8 cellular contexts compared by ENCODE assay signal in genomic region chr11:62830904-62831519, GRCh38. TPM values are rescaled to one million over a fixed set of nuclear protein-coding genes. Genes with fewer than 3 reads are reported as not detected.
DNase-seq lines count a peak whose midpoint lies in the region; ATAC-seq and TF ChIP-seq lines count a peak whose summit lies in the region.

No MANE protein-coding gene starts in this region.

- H3K36me3 Mint-ChIP-seq in CD4-positive, CD25-positive, alpha-beta regulatory T cell, result peaks cover 18% of the 10 kb centered on the region
- H3K36me3 Mint-ChIP-seq in activated T-helper 1 cell treated with anti-CD3 and anti-CD28 coated beads, Interleukin-12 subunit alpha, Interleukin-12 subunit beta, Interleukin-2, Interleukin-4 antibody, amounts not matched to agents 30 ng/mL and 10 ng/mL and 1 ng/mL, durations not matched to agents 14 hours and 24 hours and 36 hours (ENCODE audit: low read depth), result peaks cover 41% of the 10 kb centered on the region
- H3K36me3 Mint-ChIP-seq in stimulated activated naive B cell treated with anti-CD40 and anti-IgM and Interleukin-4, amounts not matched to agents 10 μg/mL and 1 μg/mL and 100 μg/mL, for 72 hours, result peaks cover 27 to 44% of the 10 kb centered on the region in 2 donors

- no peaks in the 10 kb centered on the region for H3K27me3 ChIP-seq in CD4-positive, CD25-positive, alpha-beta regulatory T cell (ENCODE audit: control insufficient read depth, insufficient read depth, low read length)
- H3K27me3 ChIP-seq in iPS-15b (ENCODE audit: control insufficient read depth, insufficient read depth, low read length), result no peaks in the 10 kb centered on the region

- H3K27me3 Mint-ChIP-seq in CD4-positive, CD25-positive, alpha-beta regulatory T cell, result no peaks in the 10 kb centered on the region
- no peaks in the 10 kb centered on the region for H3K27me3 Mint-ChIP-seq in activated T-helper 1 cell treated with anti-CD3 and anti-CD28 coated beads, Interleukin-12 subunit alpha, Interleukin-12 subunit beta, Interleukin-2, Interleukin-4 antibody, amounts not matched to agents 30 ng/mL and 10 ng/mL and 1 ng/mL, durations not matched to agents 14 hours and 24 hours and 36 hours (ENCODE audit: insufficient read depth)
- no peaks in the 10 kb centered on the region for H3K27me3 Mint-ChIP-seq in stimulated activated naive B cell treated with anti-CD40 and anti-IgM and Interleukin-4, amounts not matched to agents 10 μg/mL and 1 μg/mL and 100 μg/mL, for 72 hours

- no peak for DNase-seq in CD4-positive, CD25-positive, alpha-beta regulatory T cell
- DNase-seq in activated T-helper 1 cell treated with anti-CD3 and anti-CD28 coated beads, Interleukin-12 subunit alpha, Interleukin-12 subunit beta, Interleukin-2, Interleukin-4 antibody, amounts not matched to agents 30 ng/mL and 10 ng/mL and 1 ng/mL, durations not matched to agents 14 hours and 24 hours and 36 hours (ENCODE audit: low spot score), result no peak
- DNase-seq in stimulated activated naive B cell treated with anti-CD40 and anti-IgM and Interleukin-4, amounts not matched to agents 10 μg/mL and 1 μg/mL and 100 μg/mL, for 72 hours, result no peak
- no peak for DNase-seq in central memory CD4-positive, alpha-beta T cell
- DNase-seq in left colon, result no peak

- H3K27ac Mint-ChIP-seq in CD4-positive, CD25-positive, alpha-beta regulatory T cell, result peak overlapping the region; percentile 96 to 100 (median 100)
- H3K27ac Mint-ChIP-seq in activated T-helper 1 cell treated with anti-CD3 and anti-CD28 coated beads, Interleukin-12 subunit alpha, Interleukin-12 subunit beta, Interleukin-2, Interleukin-4 antibody, amounts not matched to agents 30 ng/mL and 10 ng/mL and 1 ng/mL, durations not matched to agents 14 hours and 24 hours and 36 hours, result peak overlapping the region; percentile 99
- peak overlapping the region; percentile 99 for H3K27ac Mint-ChIP-seq in stimulated activated naive B cell treated with anti-CD40 and anti-IgM and Interleukin-4, amounts not matched to agents 10 μg/mL and 1 μg/mL and 100 μg/mL, for 72 hours

- intact Hi-C loops in activated T-helper 1 cell treated with anti-CD3 and anti-CD28 coated beads, Interleukin-12 subunit alpha, Interleukin-12 subunit beta, Interleukin-2, Interleukin-4 antibody, amounts not matched to agents 30 ng/mL and 10 ng/mL and 1 ng/mL, durations not matched to agents 14 hours and 24 hours and 36 hours (cut with micrococcal nuclease), result loop anchor here (1.0 kb wide), 1 partner anchor 8 kb away; the partner anchor contains the start of gene WDR74
- intact Hi-C loops in left colon (cut with DNase I, micrococcal nuclease), result no loop called here

- H3K4me1 Mint-ChIP-seq in CD4-positive, CD25-positive, alpha-beta regulatory T cell, result peaks cover 0 to 56% (median 29%) of the 10 kb centered on the region in 4 donors
- H3K4me1 Mint-ChIP-seq in activated T-helper 1 cell treated with anti-CD3 and anti-CD28 coated beads, Interleukin-12 subunit alpha, Interleukin-12 subunit beta, Interleukin-2, Interleukin-4 antibody, amounts not matched to agents 30 ng/mL and 10 ng/mL and 1 ng/mL, durations not matched to agents 14 hours and 24 hours and 36 hours (ENCODE audit: low read depth), result peaks cover 41% of the 10 kb centered on the region
- peaks cover 33 to 52% of the 10 kb centered on the region in 2 donors for H3K4me1 Mint-ChIP-seq in stimulated activated naive B cell treated with anti-CD40 and anti-IgM and Interleukin-4, amounts not matched to agents 10 μg/mL and 1 μg/mL and 100 μg/mL, for 72 hours

- CTCF ChIA-PET in HEK293 (lab: Yijun Ruan, JAX), result interaction anchor here (1.5 to 2.1 kb wide), 2 partner anchors 44 kb away, joined by 7 to 13 read pairs; partner anchors contain the start of gene TMEM179B

- H3K9ac ChIP-seq in iPS-15b (ENCODE audit: low read depth, low read length), result peak overlapping the region; percentile 87

- peaks cover 33% of the 10 kb centered on the region for H3K36me3 ChIP-seq in CD4-positive, CD25-positive, alpha-beta regulatory T cell (ENCODE audit: control insufficient read depth, insufficient read depth, low read length)
- peaks cover 0 to 55% of the 10 kb centered on the region in 2 experiments; a peak in 2 of 3 replicates for H3K36me3 ChIP-seq in HEK293 (ENCODE audit: control insufficient read depth in 2 of 2, insufficient read depth in 1 of 2, low read length in 2 of 2)
- peaks cover 24% of the 10 kb centered on the region for H3K36me3 ChIP-seq in iPS-15b (ENCODE audit: control insufficient read depth, insufficient read depth, low read length)

- H3K4me1 ChIP-seq in CD4-positive, CD25-positive, alpha-beta regulatory T cell (ENCODE audit: control insufficient read depth, insufficient read depth, low read length, poor library complexity, severe bottlenecking), result peaks cover 31% of the 10 kb centered on the region
- H3K4me1 ChIP-seq in HEK293 (ENCODE audit: control insufficient read depth, insufficient read depth, low read length), result peaks cover 2% of the 10 kb centered on the region; the same call in 1 of the 2 replicates
- H3K4me1 ChIP-seq in iPS-15b (ENCODE audit: control insufficient read depth, insufficient read depth, low read length), result peaks cover 6% of the 10 kb centered on the region

- no peaks in the 10 kb centered on the region for H3K9me3 Mint-ChIP-seq in CD4-positive, CD25-positive, alpha-beta regulatory T cell
- H3K9me3 Mint-ChIP-seq in activated T-helper 1 cell treated with anti-CD3 and anti-CD28 coated beads, Interleukin-12 subunit alpha, Interleukin-12 subunit beta, Interleukin-2, Interleukin-4 antibody, amounts not matched to agents 30 ng/mL and 10 ng/mL and 1 ng/mL, durations not matched to agents 14 hours and 24 hours and 36 hours, result no peaks in the 10 kb centered on the region
- no peaks in the 10 kb centered on the region for H3K9me3 Mint-ChIP-seq in stimulated activated naive B cell treated with anti-CD40 and anti-IgM and Interleukin-4, amounts not matched to agents 10 μg/mL and 1 μg/mL and 100 μg/mL, for 72 hours

- ATAC-seq in CD4-positive, CD25-positive, alpha-beta regulatory T cell (ENCODE audit: low read depth in 2 of 2), result no peak
- peak; percentile 4 to 17 for ATAC-seq in stimulated activated naive B cell treated with anti-CD40 and anti-IgM and Interleukin-4, amounts not matched to agents 10 μg/mL and 1 μg/mL and 100 μg/mL, for 72 hours (replicated peaks)
- ATAC-seq in HG02623 (IDR thresholded peaks at IDR 0.05; ENCODE audit: unreplicated experiment) (no peak), left colon (no peak)

- POLR2A ChIA-PET in HEK293 (lab: Yijun Ruan, JAX), result interaction anchor here (0.6 to 5.1 kb wide), 29 partner anchors 8 to 257 kb away, joined by 3 to 93 read pairs (median 7); partner anchors contain the start of genes BSCL2, C11orf98, CSKMT and EEF1G

- H3K27ac ChIP-seq in CD4-positive, CD25-positive, alpha-beta regulatory T cell (ENCODE audit: insufficient read depth, low read length, poor library complexity, severe bottlenecking), result peak overlapping the region; percentile 98
- peak overlapping the region; percentile 88 for H3K27ac ChIP-seq in HEK293 (ENCODE audit: extremely low read depth, low read depth, low read length)

- no peaks in the 10 kb centered on the region for H3K9me3 ChIP-seq in CD4-positive, CD25-positive, alpha-beta regulatory T cell (ENCODE audit: control insufficient read depth in 2 of 2, low read length in 2 of 2)
- H3K9me3 ChIP-seq in HEK293 (ENCODE audit: control insufficient read depth, insufficient read depth, low read depth, low read length) (no peaks in the 10 kb centered on the region), iPS-15b (ENCODE audit: control insufficient read depth, insufficient read depth, low read length) (no peaks in the 10 kb centered on the region)

- peak overlapping the region; percentile 96 to 100 (median 98) for H3K4me3 Mint-ChIP-seq in CD4-positive, CD25-positive, alpha-beta regulatory T cell
- peak overlapping the region; percentile 93 for H3K4me3 Mint-ChIP-seq in activated T-helper 1 cell treated with anti-CD3 and anti-CD28 coated beads, Interleukin-12 subunit alpha, Interleukin-12 subunit beta, Interleukin-2, Interleukin-4 antibody, amounts not matched to agents 30 ng/mL and 10 ng/mL and 1 ng/mL, durations not matched to agents 14 hours and 24 hours and 36 hours
- H3K4me3 Mint-ChIP-seq in stimulated activated naive B cell treated with anti-CD40 and anti-IgM and Interleukin-4, amounts not matched to agents 10 μg/mL and 1 μg/mL and 100 μg/mL, for 72 hours, result peak overlapping the region; percentile 86 to 94

- peak overlapping the region; percentile 64 for H3K4me3 ChIP-seq in CD4-positive, CD25-positive, alpha-beta regulatory T cell (ENCODE audit: low read depth, low read length)
- H3K4me3 ChIP-seq in HEK293 (ENCODE audit: low read depth, low read length) (peak overlapping the region; percentile 87), iPS-15b (ENCODE audit: low read depth, low read length) (peak overlapping the region; percentile 92)

- no peak for TF ChIP-seq CTCF in HEK293 (tag by site-specific recombination; IDR thresholded peaks at IDR 0.05)

RNA-seq across cellular contexts. Expression of gene STX5, which starts 0.8 kb away (rescaled TPM):
- 128 TPM for total RNA-seq in CD4-positive, CD25-positive, alpha-beta regulatory T cell
- 10 to 100 TPM; 28.2 to 39.8 (median 35.4) TPM for polyA plus RNA-seq in CD4-positive, CD25-positive, alpha-beta regulatory T cell
- 34.2 and 39.9 TPM in 2 replicates for total RNA-seq in activated T-helper 1 cell treated with anti-CD3 and anti-CD28 coated beads, Interleukin-12 subunit alpha, Interleukin-12 subunit beta, Interleukin-2, Interleukin-4 antibody, amounts not matched to agents 30 ng/mL and 10 ng/mL and 1 ng/mL, durations not matched to agents 14 hours and 24 hours and 36 hours
- total RNA-seq in left colon, result 10 to 100 TPM; 37.7 to 39.6 TPM

RNA-seq across cellular contexts. Expression of gene TEX54, which starts 1.6 kb away (rescaled TPM):
- total RNA-seq in CD4-positive, CD25-positive, alpha-beta regulatory T cell, result not detected
- polyA plus RNA-seq in CD4-positive, CD25-positive, alpha-beta regulatory T cell, result 1 to 10 TPM in 2 of 4 donors, under 1 TPM in 1, not detected in 1; 0.76 to 2.2 (median 2.1) TPM
- 1.2 and 1.3 TPM in 2 replicates for total RNA-seq in activated T-helper 1 cell treated with anti-CD3 and anti-CD28 coated beads, Interleukin-12 subunit alpha, Interleukin-12 subunit beta, Interleukin-2, Interleukin-4 antibody, amounts not matched to agents 30 ng/mL and 10 ng/mL and 1 ng/mL, durations not matched to agents 14 hours and 24 hours and 36 hours
- not detected for total RNA-seq in left colon

RNA-seq across cellular contexts. Expression of gene WDR74, which starts 8.4 kb away (rescaled TPM):
- 201 TPM for total RNA-seq in CD4-positive, CD25-positive, alpha-beta regulatory T cell
- polyA plus RNA-seq in CD4-positive, CD25-positive, alpha-beta regulatory T cell, result 10 to 100 TPM; 41.6 to 61.1 (median 49.0) TPM
- total RNA-seq in activated T-helper 1 cell treated with anti-CD3 and anti-CD28 coated beads, Interleukin-12 subunit alpha, Interleukin-12 subunit beta, Interleukin-2, Interleukin-4 antibody, amounts not matched to agents 30 ng/mL and 10 ng/mL and 1 ng/mL, durations not matched to agents 14 hours and 24 hours and 36 hours, result 156 and 161 TPM in 2 replicates
- total RNA-seq in left colon, result 10 to 100 TPM; 31.3 to 38.9 TPM

RNA-seq across cellular contexts. Expression of gene NXF1, which starts 25.8 kb away (rescaled TPM):
- total RNA-seq in CD4-positive, CD25-positive, alpha-beta regulatory T cell, result 309 TPM
- 10 to 100 TPM; 47.3 to 70.9 (median 64.2) TPM for polyA plus RNA-seq in CD4-positive, CD25-positive, alpha-beta regulatory T cell
- 155 and 158 TPM in 2 replicates for total RNA-seq in activated T-helper 1 cell treated with anti-CD3 and anti-CD28 coated beads, Interleukin-12 subunit alpha, Interleukin-12 subunit beta, Interleukin-2, Interleukin-4 antibody, amounts not matched to agents 30 ng/mL and 10 ng/mL and 1 ng/mL, durations not matched to agents 14 hours and 24 hours and 36 hours
- 10 to 100 TPM; 50.4 to 51.0 TPM for total RNA-seq in left colon

RNA-seq across cellular contexts. Expression of gene TMEM223, which starts 39.2 kb away (rescaled TPM):
- total RNA-seq in CD4-positive, CD25-positive, alpha-beta regulatory T cell, result 9.1 TPM
- polyA plus RNA-seq in CD4-positive, CD25-positive, alpha-beta regulatory T cell, result 10 to 100 TPM; 55.2 to 71.9 (median 69.2) TPM
- total RNA-seq in activated T-helper 1 cell treated with anti-CD3 and anti-CD28 coated beads, Interleukin-12 subunit alpha, Interleukin-12 subunit beta, Interleukin-2, Interleukin-4 antibody, amounts not matched to agents 30 ng/mL and 10 ng/mL and 1 ng/mL, durations not matched to agents 14 hours and 24 hours and 36 hours, result 14.3 and 16.0 TPM in 2 replicates
- total RNA-seq in left colon, result 10 to 100 TPM; 18.5 to 22.6 TPM

Comparison
In these comparisons a context has a peak if more than half of its experiments do, and no peak if none do; other contexts are left out.
1. ATAC-seq: peak in stimulated activated naive B cell treated with anti-CD40 and anti-IgM and Interleukin-4, amounts not matched to agents 10 μg/mL and 1 μg/mL and 100 μg/mL, for 72 hours (2 of 2); none in CD4-positive, CD25-positive, alpha-beta regulatory T cell (0 of 2), HG02623 (single experiment) and left colon (single experiment).
2. Peak in every context shown above with its lines, with median percentiles within 50 percentile points of each other: H3K4me3 ChIP-seq, H3K27ac Mint-ChIP-seq and H3K4me3 Mint-ChIP-seq.